In the genomic region with DNA sequence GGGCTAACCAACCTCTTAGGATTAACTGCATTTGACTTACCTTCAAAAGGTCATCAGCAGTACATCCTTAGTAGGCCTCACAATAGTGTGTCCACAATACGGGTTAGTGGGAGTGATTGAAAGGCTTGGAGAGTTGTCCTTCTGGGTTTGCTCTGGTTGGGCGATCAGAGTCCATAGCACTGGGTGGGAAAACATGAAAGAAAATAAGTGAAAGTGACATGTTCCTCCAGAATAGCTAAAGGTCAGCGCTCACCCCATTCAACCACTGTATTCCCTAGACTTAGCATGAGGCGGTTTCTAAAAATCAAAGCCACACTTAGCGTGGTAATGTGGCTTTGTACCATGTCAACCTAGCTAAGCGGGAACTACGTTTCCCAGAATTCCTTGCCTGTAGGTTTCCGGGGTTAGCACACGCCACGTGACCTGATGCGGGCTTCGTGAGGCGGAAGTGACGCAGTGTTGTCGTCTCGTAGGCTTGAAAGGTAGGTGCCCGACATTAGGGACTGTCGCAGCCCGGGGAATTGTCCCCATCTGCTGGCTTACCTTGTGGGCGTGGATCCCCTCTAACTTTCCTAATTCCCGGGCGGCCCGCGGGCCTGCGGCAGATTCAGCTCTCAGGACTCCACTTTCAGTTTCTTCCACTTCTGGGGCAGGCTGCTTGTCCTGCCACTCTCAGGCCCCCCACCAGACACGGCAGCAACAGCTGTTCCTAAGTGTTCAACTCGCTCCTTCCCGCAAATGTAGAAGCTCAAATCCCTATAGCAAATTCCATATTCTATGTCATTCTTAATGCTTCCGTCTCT, we compare ENCODE assay signal across 8 cellular contexts. TPM values are rescaled to one million over a fixed set of nuclear protein-coding genes. Genes with fewer than 3 reads are reported as not detected.
DNase-seq lines count a peak whose midpoint lies in the region; ATAC-seq and TF ChIP-seq lines count a peak whose summit lies in the region.

No MANE protein-coding gene starts in this region.

- no peaks in the 10 kb centered on the region for H3K9me3 ChIP-seq in CD4-positive, CD25-positive, alpha-beta regulatory T cell (ENCODE audit: control insufficient read depth in 2 of 2, low read length in 2 of 2)
- H3K9me3 ChIP-seq in ectodermal cell (ENCODE audit: control insufficient read depth, low read length) (no peaks in the 10 kb centered on the region), lower lobe of right lung (no peaks in the 10 kb centered on the region)

- peak overlapping the region; percentile 97 for H3K4me3 ChIP-seq in CD4-positive, CD25-positive, alpha-beta regulatory T cell (ENCODE audit: low read depth, low read length)
- H3K4me3 ChIP-seq in ectodermal cell (ENCODE audit: insufficient read depth, low read depth, low read length): peak overlapping the region; percentile 75
- peak overlapping the region; percentile 78 for H3K4me3 ChIP-seq in lower lobe of right lung

- CTCF ChIA-PET in activated CD4-positive, alpha-beta memory T cell treated with anti-CD3 and anti-CD28 coated beads, Interleukin-2, amount 10 ng/mL, durations not matched to agents 7 days and 5 days (lab: Charles Lee): interaction anchor here (0.7 to 1.5 kb wide), 3 partner anchors 162 to 293 kb away, joined by 3 to 5 read pairs (median 4); no protein-coding TSS in a partner anchor

- H3K9me3 Mint-ChIP-seq in CD4-positive, CD25-positive, alpha-beta regulatory T cell: peaks cover 0 to 7% (median 2%) of the 10 kb centered on the region in 7 donors
- H3K9me3 Mint-ChIP-seq in activated CD4-positive, alpha-beta memory T cell treated with anti-CD3 and anti-CD28 coated beads, Interleukin-2, amount 10 ng/mL, durations not matched to agents 7 days and 5 days: peaks cover 6% of the 10 kb centered on the region

- no peaks in the 10 kb centered on the region for H3K36me3 ChIP-seq in CD4-positive, CD25-positive, alpha-beta regulatory T cell (ENCODE audit: control insufficient read depth, insufficient read depth, low read length)
- H3K36me3 ChIP-seq in ectodermal cell (ENCODE audit: control insufficient read depth, insufficient read depth, low read length) (no peaks in the 10 kb centered on the region), lower lobe of right lung (no peaks in the 10 kb centered on the region)

- peak; percentile 97 to 98 for ATAC-seq in CD4-positive, CD25-positive, alpha-beta regulatory T cell (ENCODE audit: low read depth in 2 of 2)
- peak; percentile 97 for ATAC-seq in GM19372 (IDR thresholded peaks at IDR 0.05; ENCODE audit: low read depth, unreplicated experiment)
- peak; percentile 95 for ATAC-seq in HG03558 (IDR thresholded peaks at IDR 0.05; ENCODE audit: extremely low read depth, unreplicated experiment)
- ATAC-seq in lower lobe of right lung: peak; percentile 97 to 100

- H3K27ac ChIP-seq in CD4-positive, CD25-positive, alpha-beta regulatory T cell (ENCODE audit: insufficient read depth, low read length, poor library complexity, severe bottlenecking): peak overlapping the region; percentile 90
- H3K27ac ChIP-seq in ectodermal cell (ENCODE audit: insufficient read depth, low read depth, low read length, poor library complexity, severe bottlenecking) (no peak overlapping the region), lower lobe of right lung (peak overlapping the region; percentile 96)

- peaks cover 17% of the 10 kb centered on the region for H3K27me3 ChIP-seq in CD4-positive, CD25-positive, alpha-beta regulatory T cell (ENCODE audit: control insufficient read depth, insufficient read depth, low read length)
- peaks cover 28% of the 10 kb centered on the region for H3K27me3 ChIP-seq in ectodermal cell (ENCODE audit: control insufficient read depth, insufficient read depth, low read length, poor library complexity, severe bottlenecking)
- peaks cover 7% of the 10 kb centered on the region for H3K27me3 ChIP-seq in lower lobe of right lung (ENCODE audit: low read depth)

- no peaks in the 10 kb centered on the region for H3K36me3 Mint-ChIP-seq in CD4-positive, CD25-positive, alpha-beta regulatory T cell
- H3K36me3 Mint-ChIP-seq in activated CD4-positive, alpha-beta memory T cell treated with anti-CD3 and anti-CD28 coated beads, Interleukin-2, amount 10 ng/mL, durations not matched to agents 7 days and 5 days (ENCODE audit: low read depth): no peaks in the 10 kb centered on the region

- POLR2A ChIA-PET in activated CD4-positive, alpha-beta memory T cell treated with anti-CD3 and anti-CD28 coated beads, Interleukin-2, amount 10 ng/mL, durations not matched to agents 7 days and 5 days (lab: Charles Lee): interaction anchor here (0.6 to 1.3 kb wide), 7 partner anchors 9 to 505 kb away, joined by 3 to 6 read pairs (median 3); partner anchors contain the start of genes DZANK1, SEC23B and ZNF133

- peaks cover 6 to 20% (median 10%) of the 10 kb centered on the region in 4 donors for H3K4me1 Mint-ChIP-seq in CD4-positive, CD25-positive, alpha-beta regulatory T cell
- peaks cover 7% of the 10 kb centered on the region for H3K4me1 Mint-ChIP-seq in activated CD4-positive, alpha-beta memory T cell treated with anti-CD3 and anti-CD28 coated beads, Interleukin-2, amount 10 ng/mL, durations not matched to agents 7 days and 5 days

- peaks cover 30% of the 10 kb centered on the region for H3K27me3 Mint-ChIP-seq in CD4-positive, CD25-positive, alpha-beta regulatory T cell
- peaks cover 6% of the 10 kb centered on the region for H3K27me3 Mint-ChIP-seq in activated CD4-positive, alpha-beta memory T cell treated with anti-CD3 and anti-CD28 coated beads, Interleukin-2, amount 10 ng/mL, durations not matched to agents 7 days and 5 days

- H3K27ac Mint-ChIP-seq in CD4-positive, CD25-positive, alpha-beta regulatory T cell: peak overlapping the region; percentile 98 to 100 (median 99)
- H3K27ac Mint-ChIP-seq in activated CD4-positive, alpha-beta memory T cell treated with anti-CD3 and anti-CD28 coated beads, Interleukin-2, amount 10 ng/mL, durations not matched to agents 7 days and 5 days: peak overlapping the region; percentile 82

- H3K4me3 Mint-ChIP-seq in CD4-positive, CD25-positive, alpha-beta regulatory T cell: peak overlapping the region; percentile 94 to 97 (median 96)
- H3K4me3 Mint-ChIP-seq in activated CD4-positive, alpha-beta memory T cell treated with anti-CD3 and anti-CD28 coated beads, Interleukin-2, amount 10 ng/mL, durations not matched to agents 7 days and 5 days: peak overlapping the region; percentile 85

- intact Hi-C loops in lower lobe of right lung (cut with DNase I): no loop called here

- DNase-seq in CD4-positive, CD25-positive, alpha-beta regulatory T cell: peak; percentile 86 to 96 (median 89)
- DNase-seq in NCI-H748 (lab: John Stamatoyannopoulos, UW; ENCODE audit: unreplicated experiment) (peak; percentile 98), lower lobe of right lung (peak; percentile 94)
- peak; percentile 89 for DNase-seq in activated CD4-positive, alpha-beta memory T cell treated with anti-CD3 and anti-CD28 coated beads, Interleukin-2, amount 10 ng/mL, durations not matched to agents 7 days and 5 days
- peak; percentile 66 to 76 (median 74) for DNase-seq in stimulated activated CD4-positive, alpha-beta T cell treated with anti-CD3 and anti-CD28 coated beads, TNF-alpha, amount 100 ng/mL, for 24 hours (ENCODE audit: low read depth in 3 of 3)

- no peak for TF ChIP-seq CTCF in lower lobe of right lung (IDR thresholded peaks at IDR 0.05)

- WGBS in ectodermal cell, 2 experiments: 11 to 12% methylated on average over 29 of the region's 29 CpGs

- peaks cover 7% of the 10 kb centered on the region for H3K4me1 ChIP-seq in CD4-positive, CD25-positive, alpha-beta regulatory T cell (ENCODE audit: control insufficient read depth, insufficient read depth, low read length, poor library complexity, severe bottlenecking)
- H3K4me1 ChIP-seq in ectodermal cell (ENCODE audit: control insufficient read depth, insufficient read depth, low read length) (no peaks in the 10 kb centered on the region), lower lobe of right lung (peaks cover 8% of the 10 kb centered on the region)

RNA-seq across cellular contexts. Expression of gene SCP2D1, which starts 19.8 kb away (rescaled TPM):
- not detected for total RNA-seq in CD4-positive, CD25-positive, alpha-beta regulatory T cell
- not detected for polyA plus RNA-seq in CD4-positive, CD25-positive, alpha-beta regulatory T cell
- not detected for total RNA-seq in activated CD4-positive, alpha-beta memory T cell treated with anti-CD3 and anti-CD28 coated beads, Interleukin-2, amount 10 ng/mL, durations not matched to agents 7 days and 5 days
- not detected for polyA plus RNA-seq in ectodermal cell (2013, experiment 1 of 4)
- not detected for polyA plus RNA-seq in ectodermal cell (2013, experiment 2 of 4)
- not detected for polyA plus RNA-seq in ectodermal cell (2013, experiment 3 of 4)
- not detected for polyA plus RNA-seq in ectodermal cell (2013, experiment 4 of 4)
- not detected for total RNA-seq in lower lobe of right lung
